Comparison of ENCODE assay signal across 8 cellular contexts in genomic region chr2:12057436-12058166, GRCh38.
DNase-seq lines count a peak whose midpoint lies in the region; ATAC-seq and TF ChIP-seq lines count a peak whose summit lies in the region.

No MANE protein-coding gene starts in this region.

- no peaks in the 10 kb centered on the region for H3K36me3 ChIP-seq in sigmoid colon

- in situ Hi-C loops in GM13976 (cut with MboI; ENCODE audit: low sequenced_read_pairs, unreplicated experiment) (no loop called here), KBM-7 (cut with MboI; ENCODE audit: low pct_unique_long_range_greater_than_20kb, low sequenced_read_pairs) (no loop called here)

- 0 out of 2 replicates have a peak, but pooled peaks cover 4% of the 10 kb centered on the region for H3K36me3 Mint-ChIP-seq in HFFc6 (ENCODE audit: low read depth)

- H3K27ac Mint-ChIP-seq in HFFc6: no peak overlapping the region

- peaks cover 3% of the 10 kb centered on the region; the same call in 1 of the 2 replicates for H3K27me3 Mint-ChIP-seq in HFFc6 (ENCODE audit: insufficient read depth)

- peak; percentile 91 for ATAC-seq in GM21786 (IDR thresholded peaks at IDR 0.05; ENCODE audit: unreplicated experiment)

- H3K9me3 Mint-ChIP-seq in HFFc6: no peaks in the 10 kb centered on the region

- no peak for TF ChIP-seq EP300 in sigmoid colon (IDR thresholded peaks at IDR 0.05)

- H3K27me3 ChIP-seq in sigmoid colon: no peaks in the 10 kb centered on the region

- intact Hi-C loops in sigmoid colon (cut with DNase I): no loop called here

- no peak overlapping the region for H3K4me3 ChIP-seq in sigmoid colon

- DNase-seq in GM13976 (ENCODE audit: low spot score): peak; percentile 29
- peak; percentile 81 for DNase-seq in KBM-7
- DNase-seq in activated gamma-delta T cell treated with anti-CD3 and anti-CD28 coated beads, Interleukin-2, amount 50 U/mL, for 16 hours (ENCODE audit: low read depth): peak; percentile 35
- peak; percentile 65 for DNase-seq in sigmoid colon
- DNase-seq in HFFc6: no peak
- DNase-seq in DMS79 (lab: John Stamatoyannopoulos, UW): no peak
- DNase-seq in stimulated activated CD4-positive, alpha-beta T cell treated with anti-CD3 and anti-CD28 coated beads, Interleukin-1b, Interleukin-23, amount 100 ng/mL, for 48 hours: no peak

- no peak for TF ChIP-seq CTCF in GM13976 (IDR thresholded peaks at IDR 0.05; ENCODE audit: borderline replicate concordance, control extremely low read depth, extremely low read depth, insufficient read depth, missing control alignments)
- TF ChIP-seq CTCF in sigmoid colon (IDR thresholded peaks at IDR 0.05): no peak
- no peak for TF ChIP-seq CTCF in HFFc6 (IDR thresholded peaks at IDR 0.05)

- H3K4me1 Mint-ChIP-seq in HFFc6 (ENCODE audit: low read depth): peaks cover 33% of the 10 kb centered on the region

- no peaks in the 10 kb centered on the region for H3K9me3 ChIP-seq in sigmoid colon

- no peak overlapping the region for H3K27ac ChIP-seq in sigmoid colon

- no peak overlapping the region for H3K4me3 Mint-ChIP-seq in HFFc6

- peaks cover 0 to 5% (median 0%) of the 10 kb centered on the region in 4 donors for H3K4me1 ChIP-seq in sigmoid colon

- no peak for TF ChIP-seq POLR2A in sigmoid colon (IDR thresholded peaks at IDR 0.05)

- 31 to 61% methylated on average over 12 of the region's 12 CpGs for WGBS in sigmoid colon, 2 donors

Comparison
In these comparisons a context has a peak if more than half of its experiments do, and no peak if none do; other contexts are left out.
1. DNase-seq: peak in GM13976 (single experiment), KBM-7 (single experiment), activated gamma-delta T cell treated with anti-CD3 and anti-CD28 coated beads, Interleukin-2, amount 50 U/mL, for 16 hours (single experiment) and sigmoid colon (single experiment); none in HFFc6 (single experiment), DMS79 (single experiment) and stimulated activated CD4-positive, alpha-beta T cell treated with anti-CD3 and anti-CD28 coated beads, Interleukin-1b, Interleukin-23, amount 100 ng/mL, for 48 hours (single experiment).